Comparison of ENCODE assay signal across 8 cellular contexts in the genomic region with DNA sequence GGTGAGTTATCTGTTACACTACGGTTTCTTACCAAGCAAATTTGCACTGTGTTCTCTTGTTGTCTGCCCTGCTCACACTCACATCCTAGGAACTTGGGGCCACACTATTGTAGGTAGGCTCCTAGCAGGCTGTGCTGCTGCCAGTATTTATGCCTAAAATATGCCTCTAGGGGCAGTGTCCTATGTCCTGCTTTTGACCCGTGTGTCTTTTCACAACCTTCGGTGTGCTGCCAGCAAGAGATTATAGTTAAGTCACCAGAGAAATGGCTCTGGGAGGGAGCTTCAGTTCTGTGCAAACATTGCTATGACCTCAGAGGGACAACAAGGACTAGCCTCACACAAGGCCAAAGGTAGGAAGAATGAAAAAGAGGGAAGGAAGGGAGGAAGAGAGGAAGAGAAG. TPM values are rescaled to one million over a fixed set of nuclear protein-coding genes. Genes with fewer than 3 reads are reported as not detected.
A peak's percentile ranks its signal among the peaks of the same experiment; 100 is the strongest.
DNase-seq lines count a peak whose midpoint lies in the region; ATAC-seq and TF ChIP-seq lines count a peak whose summit lies in the region.

No MANE protein-coding gene starts in this region.

- no peak for TF ChIP-seq POLR2A in lower leg skin (IDR thresholded peaks at IDR 0.05)

- peaks cover 6% of the 10 kb centered on the region; the same call in 1 of the 2 replicates for H3K4me1 ChIP-seq in Caco-2

- peak; percentile 56 to 59 for DNase-seq in Caco-2
- peak; percentile 10 for DNase-seq in KBM-7
- peak; percentile 47 for DNase-seq in ecto neural progenitor cell (ENCODE audit: low spot score)
- DNase-seq in NCI-H1436 treated with DMSO at 0.1 percent for 48 hours (lab: John Stamatoyannopoulos, UW) = no peak
- DNase-seq in activated T-helper 2 cell treated with anti-CD3 and anti-CD28 coated beads, Interferon-gamma antibody, Interleukin-2, Interleukin-4, amounts not matched to agents 10 μg/mL and 5 μg/mL and 100 μg/mL, durations not matched to agents 14 hours and 24 hours and 36 hours (ENCODE audit: low spot score) = no peak
- DNase-seq in lower leg skin (ENCODE audit: low spot score in 2 of 2) = no peak
- no peak for DNase-seq in cardiac septum (ENCODE audit: low spot score)

- TF ChIP-seq CTCF in Caco-2 (IDR thresholded peaks at IDR 0.05; ENCODE audit: insufficient read depth in 1 of 2, low read depth in 1 of 2, low read length in 1 of 2, severe bottlenecking in 1 of 2, unreplicated experiment in 1 of 2) (peak; percentile 35 to 38), lower leg skin (IDR thresholded peaks at IDR 0.05) (no peak)

- in situ Hi-C loops in KBM-7 (cut with MboI; ENCODE audit: low pct_unique_long_range_greater_than_20kb, low sequenced_read_pairs) = no loop called here

- H3K9me3 Mint-ChIP-seq in Caco-2 (ENCODE audit: unreplicated experiment) = no peaks in the 10 kb centered on the region
- H3K9me3 Mint-ChIP-seq in activated T-helper 2 cell treated with anti-CD3 and anti-CD28 coated beads, Interferon-gamma antibody, Interleukin-2, Interleukin-4, amounts not matched to agents 10 μg/mL and 5 μg/mL and 100 μg/mL, durations not matched to agents 14 hours and 24 hours and 36 hours = no peaks in the 10 kb centered on the region

- H3K36me3 Mint-ChIP-seq in Caco-2 (ENCODE audit: insufficient read depth, unreplicated experiment) = no peaks in the 10 kb centered on the region
- H3K36me3 Mint-ChIP-seq in activated T-helper 2 cell treated with anti-CD3 and anti-CD28 coated beads, Interferon-gamma antibody, Interleukin-2, Interleukin-4, amounts not matched to agents 10 μg/mL and 5 μg/mL and 100 μg/mL, durations not matched to agents 14 hours and 24 hours and 36 hours (ENCODE audit: low read depth) = no peaks in the 10 kb centered on the region

- no TSS peak for BruUV-seq in Caco-2 (replicated peaks; lab: Mats Ljungman, UMichigan)

- CTCF ChIA-PET in Caco-2 (lab: Charles Lee) = interaction anchor here (0.6 to 1.0 kb wide), 2 partner anchors 117 to 1034 kb away, joined by 3 to 5 read pairs; no protein-coding TSS in a partner anchor

- H3K36me3 ChIP-seq in Caco-2 (ENCODE audit: control insufficient read depth, insufficient read depth, low read length) = no peaks in the 10 kb centered on the region

- no peaks in the 10 kb centered on the region for H3K27me3 Mint-ChIP-seq in Caco-2 (ENCODE audit: insufficient read depth, unreplicated experiment)
- H3K27me3 Mint-ChIP-seq in activated T-helper 2 cell treated with anti-CD3 and anti-CD28 coated beads, Interferon-gamma antibody, Interleukin-2, Interleukin-4, amounts not matched to agents 10 μg/mL and 5 μg/mL and 100 μg/mL, durations not matched to agents 14 hours and 24 hours and 36 hours (ENCODE audit: low read depth) = peaks cover 14% of the 10 kb centered on the region

- H3K4me3 ChIP-seq in Caco-2 (ENCODE audit: low read depth, low read length) (no peak overlapping the region), lower leg skin (ENCODE audit: low read depth, poor library complexity, severe bottlenecking) (no peak overlapping the region)

- intact Hi-C loops in Caco-2 (cut with micrococcal nuclease; ENCODE audit: unreplicated experiment) = loop anchor here (1.0 to 10.0 kb wide), 4 partner anchors 14 to 119 kb away; a partner anchor contains a TSS
- intact Hi-C loops in activated T-helper 2 cell treated with anti-CD3 and anti-CD28 coated beads, Interferon-gamma antibody, Interleukin-2, Interleukin-4, amounts not matched to agents 10 μg/mL and 5 μg/mL and 100 μg/mL, durations not matched to agents 14 hours and 24 hours and 36 hours (cut with micrococcal nuclease) = no loop called here
- intact Hi-C loops in lower leg skin (cut with DNase I; ENCODE audit: low total_unique reads) = no loop called here
- intact Hi-C loops in cardiac septum (cut with DNase I) = no loop called here

- H3K4me3 Mint-ChIP-seq in Caco-2 (ENCODE audit: unreplicated experiment) = no peak overlapping the region
- H3K4me3 Mint-ChIP-seq in activated T-helper 2 cell treated with anti-CD3 and anti-CD28 coated beads, Interferon-gamma antibody, Interleukin-2, Interleukin-4, amounts not matched to agents 10 μg/mL and 5 μg/mL and 100 μg/mL, durations not matched to agents 14 hours and 24 hours and 36 hours (ENCODE audit: low read depth) = no peak overlapping the region

- peak; percentile 79 for ATAC-seq in GM21360 (IDR thresholded peaks at IDR 0.05; ENCODE audit: unreplicated experiment)

- 31 to 45% methylated on average over 3 of the region's 3 CpGs for WGBS in lower leg skin, 2 donors

- no peak overlapping the region for H3K27ac Mint-ChIP-seq in Caco-2 (ENCODE audit: unreplicated experiment)
- H3K27ac Mint-ChIP-seq in activated T-helper 2 cell treated with anti-CD3 and anti-CD28 coated beads, Interferon-gamma antibody, Interleukin-2, Interleukin-4, amounts not matched to agents 10 μg/mL and 5 μg/mL and 100 μg/mL, durations not matched to agents 14 hours and 24 hours and 36 hours = no peak overlapping the region

- no peaks in the 10 kb centered on the region for H3K9me3 ChIP-seq in Caco-2

- H3K4me1 Mint-ChIP-seq in Caco-2 (ENCODE audit: low read depth, unreplicated experiment) = peaks cover 7% of the 10 kb centered on the region
- no peaks in the 10 kb centered on the region for H3K4me1 Mint-ChIP-seq in activated T-helper 2 cell treated with anti-CD3 and anti-CD28 coated beads, Interferon-gamma antibody, Interleukin-2, Interleukin-4, amounts not matched to agents 10 μg/mL and 5 μg/mL and 100 μg/mL, durations not matched to agents 14 hours and 24 hours and 36 hours (ENCODE audit: low read depth)

- POLR2A ChIA-PET in Caco-2 (lab: Charles Lee) = no interaction called here

- H3K27me3 ChIP-seq in Caco-2 (replicated peaks; ENCODE audit: control insufficient read depth, insufficient read depth, low read length) = no peaks in the 10 kb centered on the region

RNA-seq across cellular contexts. Expression of a gene that starts 8.9 kb away (rescaled TPM):
- not detected in 2 replicates for total RNA-seq in Caco-2 (2022)
- not detected in 2 replicates for total RNA-seq in activated T-helper 2 cell treated with anti-CD3 and anti-CD28 coated beads, Interferon-gamma antibody, Interleukin-2, Interleukin-4, amounts not matched to agents 10 μg/mL and 5 μg/mL and 100 μg/mL, durations not matched to agents 14 hours and 24 hours and 36 hours
- total RNA-seq in lower leg skin = not detected
- not detected for total RNA-seq in cardiac septum

RNA-seq across cellular contexts. Expression of a gene that starts 25.6 kb away (rescaled TPM):
- total RNA-seq in Caco-2 (2022) (not detected in 2 replicates), lower leg skin (not detected), cardiac septum (not detected)
- not detected in 2 replicates for total RNA-seq in activated T-helper 2 cell treated with anti-CD3 and anti-CD28 coated beads, Interferon-gamma antibody, Interleukin-2, Interleukin-4, amounts not matched to agents 10 μg/mL and 5 μg/mL and 100 μg/mL, durations not matched to agents 14 hours and 24 hours and 36 hours

RNA-seq across cellular contexts. Expression of a gene that starts 28.4 kb away (rescaled TPM):
- not detected in 2 replicates for total RNA-seq in Caco-2 (2022)
- total RNA-seq in activated T-helper 2 cell treated with anti-CD3 and anti-CD28 coated beads, Interferon-gamma antibody, Interleukin-2, Interleukin-4, amounts not matched to agents 10 μg/mL and 5 μg/mL and 100 μg/mL, durations not matched to agents 14 hours and 24 hours and 36 hours = not detected in 2 replicates
- not detected for total RNA-seq in lower leg skin
- total RNA-seq in cardiac septum = not detected

RNA-seq across cellular contexts. Expression of a gene that starts 46.0 kb away (rescaled TPM):
- total RNA-seq in Caco-2 (2022) = not detected in 2 replicates
- not detected in 2 replicates for total RNA-seq in activated T-helper 2 cell treated with anti-CD3 and anti-CD28 coated beads, Interferon-gamma antibody, Interleukin-2, Interleukin-4, amounts not matched to agents 10 μg/mL and 5 μg/mL and 100 μg/mL, durations not matched to agents 14 hours and 24 hours and 36 hours
- not detected for total RNA-seq in lower leg skin
- total RNA-seq in cardiac septum = not detected

Comparison
In these comparisons a context has a peak if more than half of its experiments do, and no peak if none do; other contexts are left out.
1. DNase-seq: peak in Caco-2 (2 of 2), KBM-7 (single experiment) and ecto neural progenitor cell (single experiment); none in NCI-H1436 treated with DMSO at 0.1 percent for 48 hours (single experiment), activated T-helper 2 cell treated with anti-CD3 and anti-CD28 coated beads, Interferon-gamma antibody, Interleukin-2, Interleukin-4, amounts not matched to agents 10 μg/mL and 5 μg/mL and 100 μg/mL, durations not matched to agents 14 hours and 24 hours and 36 hours (single experiment), lower leg skin (0 of 2) and cardiac septum (single experiment).
2. CTCF ChIP-seq: peak in Caco-2 (2 of 2); none in lower leg skin (0 of 3).